In genomic region chr9:124499214-124499613, GRCh38 we compare ENCODE assay signal across 22 cellular contexts. TPM values are rescaled to one million over a fixed set of nuclear protein-coding genes. Genes with fewer than 3 reads are reported as not detected.
DNase-seq lines count a peak whose midpoint lies in the region; ATAC-seq, FAIRE-seq and TF ChIP-seq lines count a peak whose summit lies in the region.
"Had no signal": no experiment of that assay in that cellular context is flagged by ENCODE, and none has a peak within 500 bp of the region (broad histone marks: within the 10 kb centered on the region; RNA-seq: fewer than 3 reads in every experiment).

No MANE protein-coding gene starts in this region.

- peaks cover 17% of the 10 kb centered on the region for H3K4me1 Mint-ChIP-seq in T-helper 17 cell
- H3K4me1 Mint-ChIP-seq in CD4-positive, alpha-beta T cell (ENCODE audit: low read depth) = peaks cover 14% of the 10 kb centered on the region

- 100% methylated on average over 2 of the region's 3 CpGs for WGBS in HepG2 (ENCODE audit: low lambda C conversion rate)
- no CpG with 5 or more reads among the region's 3 CpGs for WGBS in right lobe of liver (ENCODE audit: insufficient coverage, low coverage, low lambda C conversion rate, missing lambda C conversion rate)

- H4K20me1 ChIP-seq in HepG2 (ENCODE audit: insufficient read depth, low read length) (no peaks in the 10 kb centered on the region), osteoblast (ENCODE audit: insufficient read depth, low read length) (no peaks in the 10 kb centered on the region)

- H3K9me3 ChIP-seq in HepG2 (ENCODE audit: low read length) (no peaks in the 10 kb centered on the region), right lobe of liver (no peaks in the 10 kb centered on the region), T-helper 17 cell (ENCODE audit: control insufficient read depth, low read length, poor library complexity, severe bottlenecking) (no peaks in the 10 kb centered on the region), osteoblast (ENCODE audit: low read depth, low read length) (no peaks in the 10 kb centered on the region)
- no peaks in the 10 kb centered on the region for H3K9me3 ChIP-seq in CD4-positive, alpha-beta T cell (ENCODE audit: control insufficient read depth, low read length)

- H3K79me2 ChIP-seq in HepG2 (ENCODE audit: insufficient read depth, low read length) (no peaks in the 10 kb centered on the region), osteoblast (ENCODE audit: insufficient read depth, low read length) (no peaks in the 10 kb centered on the region)

- TF ChIP-seq EP300 in HepG2 (IDR thresholded peaks at IDR 0.05; ENCODE audit: low read depth in 2 of 2, low read length in 2 of 2) (no peak), HepG2 (CRISPR knock-in tag; IDR thresholded peaks at IDR 0.05; ENCODE audit: borderline replicate concordance) (no peak)

- no peak overlapping the region for H3K9ac ChIP-seq in HepG2 (ENCODE audit: insufficient read depth, low read depth, low read length)
- H3K9ac ChIP-seq: BLaER1 treated with 17β-estradiol and CSF1 and Interleukin-3, amounts not matched to agents 10 nM and 100 nM had no signal

- no peak overlapping the region for H3K4me3 ChIP-seq in HepG2 (replicated peaks in 1 of 3; ENCODE audit: insufficient read depth in 1 of 3, low read depth in 2 of 3, low read length in 3 of 3)
- H3K4me3 ChIP-seq in right lobe of liver = no peak overlapping the region
- no peak overlapping the region for H3K4me3 ChIP-seq in osteoblast (ENCODE audit: insufficient read depth, low read length)
- H3K4me3 ChIP-seq: BLaER1 treated with 17β-estradiol and CSF1 and Interleukin-3, amounts not matched to agents 10 nM and 100 nM; GM23338 had no signal

- TF ChIP-seq POLR2A in HepG2 (IDR thresholded peaks at IDR 0.05; ENCODE audit: insufficient read depth in 1 of 2, low read depth in 2 of 2, low read length in 2 of 2) (no peak), right lobe of liver (IDR thresholded peaks at IDR 0.05) (no peak)

- no TSS peak for BruUV-seq in HepG2 (replicated peaks; lab: Mats Ljungman, UMichigan)

- H3K4me1 ChIP-seq in HepG2 (ENCODE audit: insufficient read depth, low read length) = peaks cover 27% of the 10 kb centered on the region
- H3K4me1 ChIP-seq in right lobe of liver = peaks cover 0 to 7% (median 2%) of the 10 kb centered on the region in 4 donors
- no peaks in the 10 kb centered on the region for H3K4me1 ChIP-seq in osteoblast (ENCODE audit: insufficient read depth, low read length)

- H3K9me3 Mint-ChIP-seq in CD4-positive, alpha-beta T cell = no peaks in the 10 kb centered on the region
- H3K9me3 Mint-ChIP-seq: HFFc6 had no signal

- no peak for FAIRE-seq in HepG2 (lab: Jason Lieb, UNC)
- FAIRE-seq: D721Med, G401.6 had no signal

- ATAC-seq in HepG2 (no peak), right lobe of liver (no peak), T-helper 17 cell (no peak)
- ATAC-seq in CD4-positive, alpha-beta T cell (ENCODE audit: poor library complexity) = no peak
- ATAC-seq: GM23338 had no signal

- no peak overlapping the region for H3K27ac Mint-ChIP-seq in T-helper 17 cell
- no peak overlapping the region for H3K27ac Mint-ChIP-seq in CD4-positive, alpha-beta T cell
- H3K27ac Mint-ChIP-seq: CD4-positive, alpha-beta memory T cell; GM23338; H9; HFFc6 had no signal

- peak overlapping the region; percentile 61 for H3K4me3 Mint-ChIP-seq in T-helper 17 cell
- H3K4me3 Mint-ChIP-seq in CD4-positive, alpha-beta T cell = no peak overlapping the region
- H3K4me3 Mint-ChIP-seq: CD4-positive, alpha-beta memory T cell; GM23338; H9; HFFc6 had no signal

- peak overlapping the region; percentile 50 for H3K27ac ChIP-seq in HepG2 (ENCODE audit: extremely low read length, insufficient read depth, low read length)
- no peak overlapping the region for H3K27ac ChIP-seq in right lobe of liver
- no peak overlapping the region for H3K27ac ChIP-seq in osteoblast (ENCODE audit: low read depth, low read length)
- H3K27ac ChIP-seq in CD4-positive, alpha-beta T cell (ENCODE audit: low read depth, low read length) = no peak overlapping the region
- H3K27ac ChIP-seq: BLaER1 treated with 17β-estradiol and CSF1 and Interleukin-3, amounts not matched to agents 10 nM and 100 nM had no signal

- DNase-seq in HepG2 (ENCODE audit: low spot score) (no peak), right lobe of liver (no peak), T-helper 17 cell (no peak), osteoblast (ENCODE audit: insufficient read length, low spot score, missing footprints) (peak; percentile 63), NCI-H2081 (lab: John Stamatoyannopoulos, UW) (no peak)
- no peak for DNase-seq in CD4-positive, alpha-beta T cell
- no peak for DNase-seq in effector CD4-positive, alpha-beta T cell
- DNase-seq: ACHN; CD4-positive, alpha-beta memory T cell; COR-L47; DMS153; DMS79 treated with DMSO at 0.1 percent for 48 hours; EL; H9; HFFc6; Karpas-422 had no signal

- no peak for TF ChIP-seq CTCF in HepG2 (CRISPR knock-in tag; IDR thresholded peaks at IDR 0.05)
- TF ChIP-seq CTCF in right lobe of liver (IDR thresholded peaks at IDR 0.05) = no peak
- TF ChIP-seq CTCF in osteoblast (IDR thresholded peaks at IDR 0.05; ENCODE audit: extremely low read depth, low read depth, low read length) = no peak
- no peak for TF ChIP-seq CTCF in CD4-positive, alpha-beta T cell (IDR thresholded peaks at IDR 0.05)

- H3K36me3 Mint-ChIP-seq in T-helper 17 cell (ENCODE audit: low read depth) = peaks cover 10% of the 10 kb centered on the region
- no peaks in the 10 kb centered on the region for H3K36me3 Mint-ChIP-seq in CD4-positive, alpha-beta T cell (ENCODE audit: low read depth)

- H3K27me3 Mint-ChIP-seq in T-helper 17 cell = peaks cover 29% of the 10 kb centered on the region
- peaks cover 25% of the 10 kb centered on the region for H3K27me3 Mint-ChIP-seq in CD4-positive, alpha-beta T cell

- intact Hi-C loops in HepG2 (cut with micrococcal nuclease; ENCODE audit: unreplicated experiment) (no loop called here), right lobe of liver (cut with DNase I) (no loop called here)
- intact Hi-C loops in CD4-positive, alpha-beta T cell (cut with DNase I, micrococcal nuclease) = no loop called here

- H3K36me3 ChIP-seq in HepG2 (replicated peaks in 1 of 2; ENCODE audit: control insufficient read depth in 1 of 2, insufficient read depth in 2 of 2, low read length in 2 of 2) = peaks cover 10 to 15% of the 10 kb centered on the region in 2 experiments; a peak in 2 of 5 replicates
- no peaks in the 10 kb centered on the region for H3K36me3 ChIP-seq in right lobe of liver
- no peaks in the 10 kb centered on the region for H3K36me3 ChIP-seq in osteoblast (ENCODE audit: insufficient read depth, low read length)
- H3K36me3 ChIP-seq: BLaER1 treated with 17β-estradiol and CSF1 and Interleukin-3, amounts not matched to agents 10 nM and 100 nM had no signal

- POLR2A ChIA-PET in HepG2 (lab: Yijun Ruan, JAX) = no interaction called here
- POLR2A ChIA-PET in CD4-positive, alpha-beta T cell (lab: Charles Lee) = no interaction called here

- TF ChIP-seq RAD21 in HepG2 (CRISPR knock-in tag; IDR thresholded peaks at IDR 0.05) = no peak

- H2AFZ ChIP-seq in HepG2 (ENCODE audit: low read length) (no peak overlapping the region), osteoblast (ENCODE audit: low read length) (no peak overlapping the region)

- no peaks in the 10 kb centered on the region for H3K27me3 ChIP-seq in HepG2 (ENCODE audit: control insufficient read depth in 1 of 2, insufficient read depth in 2 of 2, low read length in 2 of 2)
- peaks cover 0 to 17% of the 10 kb centered on the region in 2 donors for H3K27me3 ChIP-seq in right lobe of liver
- peaks cover 73% of the 10 kb centered on the region for H3K27me3 ChIP-seq in osteoblast (ENCODE audit: insufficient read depth, low read length)
- H3K27me3 ChIP-seq in CD4-positive, alpha-beta T cell (ENCODE audit: control insufficient read depth, insufficient read depth, low read length) = peaks cover 23% of the 10 kb centered on the region

- CTCF ChIA-PET in HepG2 (lab: Yijun Ruan, JAX; ENCODE audit: low intra/inter-chr PET ratio, low total read pairs) = no interaction called here
- CTCF ChIA-PET in CD4-positive, alpha-beta T cell (lab: Charles Lee) = no interaction called here

- no peak overlapping the region; the same call in 1 of the 2 replicates for H3K4me2 ChIP-seq in HepG2 (ENCODE audit: low read depth, low read length)
- no peak overlapping the region for H3K4me2 ChIP-seq in osteoblast (ENCODE audit: insufficient read depth, low read length)
- H3K4me2 ChIP-seq: BLaER1 treated with 17β-estradiol and CSF1 and Interleukin-3, amounts not matched to agents 10 nM and 100 nM; GM23338 had no signal

- in situ Hi-C loops in HepG2 (cut with HindIII; ENCODE audit: extremely low pct_ligation_motif_present, low pct_unique_long_range_greater_than_20kb) = no loop called here

RNA-seq across cellular contexts. Expression of gene NR5A1, which starts 8.0 kb away (rescaled TPM):
- total RNA-seq in HepG2 (2016; rRNA removed; fragmentation: Illumina TruSeq; extraction: Trizol) (38.8 and 44.7 TPM in 2 replicates), right lobe of liver (under 1 TPM in 1 of 6 experiments, not detected in 5; 0.26 TPM), T-helper 17 cell (not detected), osteoblast (not detected in 2 replicates)
- 7.2 and 7.8 TPM in 2 replicates for total RNA-seq in HepG2 (2016; cell fraction: cytosol; rRNA removed; fragmentation: Illumina TruSeq; extraction: Trizol; ENCODE audit: low read depth)
- 32.3 and 46.7 TPM in 2 replicates for total RNA-seq in HepG2 (2016; cell fraction: insoluble cytoplasmic fraction; rRNA removed; fragmentation: Illumina TruSeq; extraction: Trizol)
- 22.5 and 25.3 TPM in 2 replicates for total RNA-seq in HepG2 (2016; cell fraction: membrane; rRNA removed; fragmentation: Illumina TruSeq; extraction: Trizol)
- 26.4 and 32.4 TPM in 2 replicates for total RNA-seq in HepG2 (2016; cell fraction: nucleus; rRNA removed; fragmentation: Illumina TruSeq; extraction: Trizol)
- polyA plus RNA-seq in HepG2 (2011; rRNA removed) = 28.9 and 43.2 TPM in 2 replicates
- 25.4 and 37.8 TPM in 2 replicates for polyA plus RNA-seq in HepG2 (2011; cell fraction: cytosol; rRNA removed)
- 82.6 and 84.5 TPM in 2 replicates for polyA plus RNA-seq in HepG2 (2011; cell fraction: nucleus; rRNA removed)
- 22.4 and 32.6 TPM in 2 replicates for polyA plus RNA-seq in HepG2 (2012)
- 6.7 and 7.0 TPM in 2 replicates for polyA plus RNA-seq in HepG2 (2016; cell fraction: cytosol; fragmentation: Illumina TruSeq; extraction: Trizol; ENCODE audit: low read depth)
- polyA plus RNA-seq in HepG2 (2016; cell fraction: insoluble cytoplasmic fraction; fragmentation: Illumina TruSeq; extraction: Trizol; ENCODE audit: low read depth) = 34.3 and 43.6 TPM in 2 replicates
- 17.4 and 17.9 TPM in 2 replicates for polyA plus RNA-seq in HepG2 (2016; cell fraction: membrane; fragmentation: Illumina TruSeq; extraction: Trizol; ENCODE audit: low read depth)
- polyA plus RNA-seq in HepG2 (2016; cell fraction: nucleus; fragmentation: Illumina TruSeq; extraction: Trizol; ENCODE audit: insufficient read depth, low read depth) = 59.8 and 63.0 TPM in 2 replicates
- polyA minus RNA-seq in HepG2 (2011; rRNA and poly(A)+ RNA removed; ENCODE audit: low replicate concordance) = 75.6 TPM in 1 of 2 replicates, not detected in the other
- 33.2 and 39.7 TPM in 2 replicates for polyA minus RNA-seq in HepG2 (2011; cell fraction: cytosol; rRNA and poly(A)+ RNA removed)
- polyA minus RNA-seq in HepG2 (2011; cell fraction: nucleus; rRNA and poly(A)+ RNA removed) = 18.8 and 21.6 TPM in 2 replicates
- total RNA-seq in CD4-positive, alpha-beta T cell = not detected
- total RNA-seq: A172; CD4-positive, alpha-beta memory T cell; HFFc6; HT1080 had no signal
- polyA plus RNA-seq: CD4-positive, alpha-beta memory T cell; GM23338 had no signal

RNA-seq across cellular contexts. Expression of gene ADGRD2, which starts 49.0 kb away (rescaled TPM):
- total RNA-seq in HepG2 (2016; rRNA removed; fragmentation: Illumina TruSeq; extraction: Trizol) (not detected in 2 replicates), right lobe of liver (not detected), T-helper 17 cell (not detected), osteoblast (not detected in 2 replicates)
- not detected in 2 replicates for total RNA-seq in HepG2 (2016; cell fraction: cytosol; rRNA removed; fragmentation: Illumina TruSeq; extraction: Trizol; ENCODE audit: low read depth)
- total RNA-seq in HepG2 (2016; cell fraction: insoluble cytoplasmic fraction; rRNA removed; fragmentation: Illumina TruSeq; extraction: Trizol) = not detected in 2 replicates
- total RNA-seq in HepG2 (2016; cell fraction: membrane; rRNA removed; fragmentation: Illumina TruSeq; extraction: Trizol) = not detected in 2 replicates
- total RNA-seq in HepG2 (2016; cell fraction: nucleus; rRNA removed; fragmentation: Illumina TruSeq; extraction: Trizol) = not detected in 2 replicates
- not detected in 2 replicates for polyA plus RNA-seq in HepG2 (2011; rRNA removed)
- not detected in 2 replicates for polyA plus RNA-seq in HepG2 (2011; cell fraction: cytosol; rRNA removed)
- polyA plus RNA-seq in HepG2 (2011; cell fraction: nucleus; rRNA removed) = not detected in 2 replicates
- polyA plus RNA-seq in HepG2 (2012) = not detected in 2 replicates
- not detected in 2 replicates for polyA plus RNA-seq in HepG2 (2016; cell fraction: cytosol; fragmentation: Illumina TruSeq; extraction: Trizol; ENCODE audit: low read depth)
- not detected in 2 replicates for polyA plus RNA-seq in HepG2 (2016; cell fraction: insoluble cytoplasmic fraction; fragmentation: Illumina TruSeq; extraction: Trizol; ENCODE audit: low read depth)
- not detected in 2 replicates for polyA plus RNA-seq in HepG2 (2016; cell fraction: membrane; fragmentation: Illumina TruSeq; extraction: Trizol; ENCODE audit: low read depth)
- not detected in 2 replicates for polyA plus RNA-seq in HepG2 (2016; cell fraction: nucleus; fragmentation: Illumina TruSeq; extraction: Trizol; ENCODE audit: insufficient read depth, low read depth)
- not detected in 2 replicates for polyA minus RNA-seq in HepG2 (2011; rRNA and poly(A)+ RNA removed; ENCODE audit: low replicate concordance)
- polyA minus RNA-seq in HepG2 (2011; cell fraction: cytosol; rRNA and poly(A)+ RNA removed) = not detected in 2 replicates
- polyA minus RNA-seq in HepG2 (2011; cell fraction: nucleus; rRNA and poly(A)+ RNA removed) = not detected in 2 replicates
- not detected for total RNA-seq in CD4-positive, alpha-beta T cell
- total RNA-seq: A172; CD4-positive, alpha-beta memory T cell; HFFc6; HT1080 had no signal
- polyA plus RNA-seq: CD4-positive, alpha-beta memory T cell had no signal
